Comparison of ENCODE assay signal across 3 cellular contexts in the genomic region with DNA sequence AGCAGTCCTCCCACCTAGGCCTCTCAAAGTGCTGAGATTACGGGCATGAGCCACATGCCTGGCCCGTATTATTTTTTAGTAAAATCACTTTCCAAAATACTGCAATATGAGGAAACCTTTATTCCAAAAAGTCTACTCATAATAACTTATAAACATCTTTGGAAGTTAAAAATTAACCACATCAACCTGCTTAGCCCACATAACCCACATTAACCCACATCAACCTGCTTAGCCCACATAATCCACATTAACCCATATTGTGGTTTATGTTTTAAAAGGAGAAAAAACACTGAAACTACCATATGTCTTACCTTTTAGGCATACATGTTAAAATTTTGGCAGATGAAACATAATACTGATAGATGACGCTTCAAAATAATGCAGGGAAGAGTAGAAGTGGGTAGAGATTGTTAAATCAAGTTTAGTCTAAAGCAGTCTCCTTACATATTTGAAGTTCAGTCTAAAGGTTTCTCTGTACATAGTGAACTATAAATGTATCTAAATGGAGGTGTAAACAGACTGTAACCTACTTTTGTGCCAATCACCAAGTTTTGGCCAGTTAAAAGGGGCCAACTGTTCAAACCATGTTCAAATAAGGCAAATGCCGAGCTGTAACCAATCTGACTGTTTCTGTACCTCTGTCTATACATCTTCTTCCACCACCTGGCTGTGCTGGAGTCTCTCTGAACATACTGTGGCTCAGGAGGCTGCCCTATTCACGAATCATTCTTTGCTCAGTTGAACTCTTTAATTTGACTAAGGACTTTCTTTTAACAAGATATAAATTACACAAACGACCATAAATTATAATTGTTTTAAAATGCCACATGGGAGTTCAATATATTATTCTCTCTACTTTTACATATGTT.
A peak's percentile ranks its signal among the peaks of the same experiment; 100 is the strongest.
TF ChIP-seq lines count a peak whose summit lies in the region.

No MANE protein-coding gene starts in this region.

TF ChIP-seq in HEK293, 187 proteins besides CTCF, POLR2A, EP300 and RAD21:
- TF ChIP-seq PRDM2 (tag by site-specific recombination; IDR thresholded peaks at IDR 0.05; ENCODE audit: borderline replicate concordance): no peak
- 0 out of 2 replicates have a peak, but pooled peaks have one; percentile 17 for TF ChIP-seq ZNF600 (tag by site-specific recombination; IDR thresholded peaks at IDR 0.05)

TF ChIP-seq in GM12878, 131 proteins besides CTCF, POLR2A, EP300 and RAD21:
- TF ChIP-seq, protein P1, sequence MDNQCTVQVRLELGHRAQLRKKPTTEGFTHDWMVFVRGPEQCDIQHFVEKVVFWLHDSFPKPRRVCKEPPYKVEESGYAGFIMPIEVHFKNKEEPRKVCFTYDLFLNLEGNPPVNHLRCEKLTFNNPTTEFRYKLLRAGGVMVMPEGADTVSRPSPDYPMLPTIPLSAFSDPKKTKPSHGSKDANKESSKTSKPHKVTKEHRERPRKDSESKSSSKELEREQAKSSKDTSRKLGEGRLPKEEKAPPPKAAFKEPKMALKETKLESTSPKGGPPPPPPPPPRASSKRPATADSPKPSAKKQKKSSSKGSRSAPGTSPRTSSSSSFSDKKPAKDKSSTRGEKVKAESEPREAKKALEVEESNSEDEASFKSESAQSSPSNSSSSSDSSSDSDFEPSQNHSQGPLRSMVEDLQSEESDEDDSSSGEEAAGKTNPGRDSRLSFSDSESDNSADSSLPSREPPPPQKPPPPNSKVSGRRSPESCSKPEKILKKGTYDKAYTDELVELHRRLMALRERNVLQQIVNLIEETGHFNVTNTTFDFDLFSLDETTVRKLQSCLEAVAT (IDR thresholded peaks at IDR 0.05): 0 out of 2 replicates have a peak, but pooled peaks have one; percentile 23
- TF ChIP-seq RUNX3 (IDR thresholded peaks at IDR 0.05; ENCODE audit: low read length) (peak; percentile 67), CBFB (IDR thresholded peaks at IDR 0.05; ENCODE audit: low read depth) (0 out of 2 replicates have a peak, but pooled peaks have one; percentile 20), SP1 (IDR thresholded peaks at IDR 0.05; ENCODE audit: low read depth, low read length) (no peak), ZNF207 (IDR thresholded peaks at IDR 0.05; ENCODE audit: borderline replicate concordance) (no peak)
- TF ChIP-seq, protein P2, sequence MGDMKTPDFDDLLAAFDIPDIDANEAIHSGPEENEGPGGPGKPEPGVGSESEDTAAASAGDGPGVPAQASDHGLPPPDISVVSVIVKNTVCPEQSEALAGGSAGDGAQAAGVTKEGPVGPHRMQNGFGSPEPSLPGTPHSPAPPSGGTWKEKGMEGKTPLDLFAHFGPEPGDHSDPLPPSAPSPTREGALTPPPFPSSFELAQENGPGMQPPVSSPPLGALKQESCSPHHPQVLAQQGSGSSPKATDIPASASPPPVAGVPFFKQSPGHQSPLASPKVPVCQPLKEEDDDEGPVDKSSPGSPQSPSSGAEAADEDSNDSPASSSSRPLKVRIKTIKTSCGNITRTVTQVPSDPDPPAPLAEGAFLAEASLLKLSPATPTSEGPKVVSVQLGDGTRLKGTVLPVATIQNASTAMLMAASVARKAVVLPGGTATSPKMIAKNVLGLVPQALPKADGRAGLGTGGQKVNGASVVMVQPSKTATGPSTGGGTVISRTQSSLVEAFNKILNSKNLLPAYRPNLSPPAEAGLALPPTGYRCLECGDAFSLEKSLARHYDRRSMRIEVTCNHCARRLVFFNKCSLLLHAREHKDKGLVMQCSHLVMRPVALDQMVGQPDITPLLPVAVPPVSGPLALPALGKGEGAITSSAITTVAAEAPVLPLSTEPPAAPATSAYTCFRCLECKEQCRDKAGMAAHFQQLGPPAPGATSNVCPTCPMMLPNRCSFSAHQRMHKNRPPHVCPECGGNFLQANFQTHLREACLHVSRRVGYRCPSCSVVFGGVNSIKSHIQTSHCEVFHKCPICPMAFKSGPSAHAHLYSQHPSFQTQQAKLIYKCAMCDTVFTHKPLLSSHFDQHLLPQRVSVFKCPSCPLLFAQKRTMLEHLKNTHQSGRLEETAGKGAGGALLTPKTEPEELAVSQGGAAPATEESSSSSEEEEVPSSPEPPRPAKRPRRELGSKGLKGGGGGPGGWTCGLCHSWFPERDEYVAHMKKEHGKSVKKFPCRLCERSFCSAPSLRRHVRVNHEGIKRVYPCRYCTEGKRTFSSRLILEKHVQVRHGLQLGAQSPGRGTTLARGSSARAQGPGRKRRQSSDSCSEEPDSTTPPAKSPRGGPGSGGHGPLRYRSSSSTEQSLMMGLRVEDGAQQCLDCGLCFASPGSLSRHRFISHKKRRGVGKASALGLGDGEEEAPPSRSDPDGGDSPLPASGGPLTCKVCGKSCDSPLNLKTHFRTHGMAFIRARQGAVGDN (IDR thresholded peaks at IDR 0.05): no peak

TF ChIP-seq in HepG2, 621 proteins besides CTCF, POLR2A, EP300 and RAD21:
- no peak for TF ChIP-seq ZSCAN21 (CRISPR knock-in tag; IDR thresholded peaks at IDR 0.05; ENCODE audit: borderline replicate concordance)
- no peak for TF ChIP-seq SAFB2 (CRISPR knock-in tag; IDR thresholded peaks at IDR 0.05; ENCODE audit: borderline replicate concordance, low read depth)
- no peak for TF ChIP-seq ZBTB25 (CRISPR knock-in tag; IDR thresholded peaks at IDR 0.05)
- TF ChIP-seq HCFC1 (IDR thresholded peaks at IDR 0.05; ENCODE audit: low read depth, low read length): no peak
- TF ChIP-seq NBN (conservative IDR thresholded peaks at IDR 0.05): no peak
- TF ChIP-seq ZNF30 (CRISPR knock-in tag; IDR thresholded peaks at IDR 0.05): no peak
- TF ChIP-seq MTA3 (CRISPR knock-in tag; IDR thresholded peaks at IDR 0.05): no peak
- no peak for TF ChIP-seq HIVEP1 (CRISPR knock-in tag; IDR thresholded peaks at IDR 0.05)
- TF ChIP-seq, protein P3, sequence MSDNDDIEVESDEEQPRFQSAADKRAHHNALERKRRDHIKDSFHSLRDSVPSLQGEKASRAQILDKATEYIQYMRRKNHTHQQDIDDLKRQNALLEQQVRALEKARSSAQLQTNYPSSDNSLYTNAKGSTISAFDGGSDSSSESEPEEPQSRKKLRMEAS (IDR thresholded peaks at IDR 0.05): no peak
- no peak for TF ChIP-seq MLXIP (CRISPR knock-in tag; IDR thresholded peaks at IDR 0.05; ENCODE audit: borderline replicate concordance)
- TF ChIP-seq, protein P4, sequence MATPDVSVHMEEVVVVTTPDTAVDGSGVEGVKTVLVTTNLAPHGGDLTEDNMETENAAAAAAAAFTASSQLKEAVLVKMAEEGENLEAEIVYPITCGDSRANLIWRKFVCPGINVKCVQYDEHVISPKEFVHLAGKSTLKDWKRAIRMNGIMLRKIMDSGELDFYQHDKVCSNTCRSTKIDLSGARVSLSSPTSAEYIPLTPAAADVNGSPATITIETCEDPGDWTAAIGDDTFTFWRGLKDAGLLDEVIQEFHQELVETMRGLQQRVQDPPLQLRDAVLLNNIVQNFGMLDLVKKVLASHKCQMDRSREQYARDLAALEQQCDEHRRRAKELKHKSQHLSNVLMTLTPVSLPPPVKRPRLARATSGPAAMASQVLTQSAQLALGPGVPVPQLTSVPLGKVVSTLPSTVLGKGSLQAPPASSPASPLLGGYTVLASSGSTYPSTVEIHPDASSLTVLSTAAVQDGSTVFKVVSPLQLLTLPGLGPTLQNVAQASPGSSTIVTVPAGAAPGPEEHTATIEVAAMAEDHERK (CRISPR knock-in tag; IDR thresholded peaks at IDR 0.05; ENCODE audit: low read depth): no peak
- TF ChIP-seq NKX3-1 (CRISPR knock-in tag; IDR thresholded peaks at IDR 0.05): no peak
- TF ChIP-seq TAF15 (IDR thresholded peaks at IDR 0.05; ENCODE audit: low read depth, low read length, poor library complexity, severe bottlenecking): no peak
- no peak for TF ChIP-seq HBP1 (CRISPR knock-in tag; IDR thresholded peaks at IDR 0.05; ENCODE audit: low read depth)
- TF ChIP-seq, protein P5, sequence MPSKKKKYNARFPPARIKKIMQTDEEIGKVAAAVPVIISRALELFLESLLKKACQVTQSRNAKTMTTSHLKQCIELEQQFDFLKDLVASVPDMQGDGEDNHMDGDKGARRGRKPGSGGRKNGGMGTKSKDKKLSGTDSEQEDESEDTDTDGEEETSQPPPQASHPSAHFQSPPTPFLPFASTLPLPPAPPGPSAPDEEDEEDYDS (CRISPR knock-in tag; IDR thresholded peaks at IDR 0.05): no peak
- no peak for TF ChIP-seq ZFP36 (IDR thresholded peaks at IDR 0.05; ENCODE audit: borderline replicate concordance, low read depth, low read length, partially characterized antibody)
- no peak for TF ChIP-seq SNAPC5 (CRISPR knock-in tag; IDR thresholded peaks at IDR 0.05; ENCODE audit: borderline replicate concordance)
- TF ChIP-seq THYN1 (CRISPR knock-in tag; IDR thresholded peaks at IDR 0.05; ENCODE audit: borderline replicate concordance, low read depth): no peak
- TF ChIP-seq SNAPC2 (CRISPR knock-in tag; IDR thresholded peaks at IDR 0.05): no peak
- no peak for TF ChIP-seq RBM22 (optimal IDR thresholded peaks at IDR 0.05; ENCODE audit: low read length)
